ENCODE assay signal across 7 cellular contexts in the genomic region with DNA sequence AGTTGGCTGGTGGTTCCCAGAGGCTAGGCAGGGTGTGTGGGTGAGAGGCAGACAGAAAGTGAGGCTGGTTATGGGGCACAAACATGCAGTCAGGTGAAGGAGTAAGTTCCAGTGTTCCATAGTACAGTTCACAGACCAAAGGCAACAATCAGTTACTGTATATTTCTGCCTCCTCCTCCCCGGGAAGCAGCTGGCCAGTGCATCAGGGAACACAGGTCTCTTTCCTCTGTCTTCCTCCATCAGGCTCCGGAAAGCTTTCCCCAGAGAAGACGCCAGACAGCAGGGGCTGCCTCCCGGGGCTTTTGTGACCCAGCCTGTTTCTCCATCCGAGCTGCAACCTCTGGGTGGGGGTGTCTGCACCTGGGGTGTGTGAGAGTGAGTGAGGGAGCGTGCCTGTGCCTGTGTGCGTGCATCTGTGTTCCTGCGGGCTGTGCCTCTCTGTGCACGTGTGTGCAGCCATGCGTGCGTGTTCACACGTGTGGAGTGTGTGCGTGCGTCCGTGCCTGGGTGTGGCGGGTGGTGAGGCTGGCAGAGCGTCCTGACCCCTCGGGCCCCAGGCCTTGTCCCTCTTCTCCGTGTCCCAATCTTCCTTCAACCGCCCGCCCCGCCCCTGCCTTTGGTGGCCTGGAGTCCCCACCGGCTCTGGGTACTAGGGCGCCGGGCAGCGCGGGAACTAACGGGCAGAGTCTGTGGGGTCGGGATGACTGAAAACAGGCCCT.
A peak's percentile ranks its signal among the peaks of the same experiment; 100 is the strongest.
DNase-seq lines count a peak whose midpoint lies in the region; ATAC-seq and TF ChIP-seq lines count a peak whose summit lies in the region.
"Not testable (repeated sequence)": the region's sequence is repeated elsewhere in the genome, so short reads cannot be mapped to it uniquely, and the experiment has no call there.

No MANE protein-coding gene starts in this region.

- not testable (repeated sequence) for H3K36me3 ChIP-seq in HEK293 (ENCODE audit: control insufficient read depth in 2 of 2, insufficient read depth in 1 of 2, low read length in 2 of 2); hepatocyte (replicated peaks; ENCODE audit: insufficient read depth, low read depth); sigmoid colon

- TF ChIP-seq CTCF in HEK293 (tag by site-specific recombination; IDR thresholded peaks at IDR 0.05); brain (conservative IDR thresholded peaks at IDR 0.05); hepatocyte (IDR thresholded peaks at IDR 0.05; ENCODE audit: poor library complexity); sigmoid colon (IDR thresholded peaks at IDR 0.05): not testable (repeated sequence)

- intact Hi-C loops in sigmoid colon (cut with DNase I), result not testable (repeated sequence)

- TF ChIP-seq EP300 in sigmoid colon (IDR thresholded peaks at IDR 0.05), result not testable (repeated sequence)

- TF ChIP-seq POLR2A in sigmoid colon (IDR thresholded peaks at IDR 0.05), result not testable (repeated sequence)

- not testable (repeated sequence) for H3K9me3 Mint-ChIP-seq in brain

- peak overlapping the region in 3 of 5 experiments; percentile 50 to 62 (median 59) for H3K4me3 Mint-ChIP-seq in brain

- H3K27ac Mint-ChIP-seq in brain, result not testable (repeated sequence)

- H3K27me3 Mint-ChIP-seq in brain, result not testable (repeated sequence)

- not testable (repeated sequence) for H2AFZ ChIP-seq in hepatocyte

- 23% methylated on average over 28 of the region's 29 CpGs for WGBS in hepatocyte (ENCODE audit: low lambda C conversion rate, missing lambda C conversion rate)
- 2 to 4% methylated on average over 27 of the region's 29 CpGs for WGBS in sigmoid colon, 2 donors

- H3K4me1 ChIP-seq in HEK293 (ENCODE audit: control insufficient read depth, insufficient read depth, low read length); hepatocyte (ENCODE audit: insufficient read depth); sigmoid colon: not testable (repeated sequence)

- POLR2A ChIA-PET in HEK293 (lab: Yijun Ruan, JAX), result not testable (repeated sequence)

- not testable (repeated sequence) for H3K9me3 ChIP-seq in HEK293 (ENCODE audit: control insufficient read depth, insufficient read depth, low read depth, low read length); hepatocyte (ENCODE audit: low read depth); sigmoid colon

- not testable (repeated sequence) for H3K4me1 Mint-ChIP-seq in brain

- not testable (repeated sequence) for H3K79me2 ChIP-seq in hepatocyte

- peak; percentile 13 to 17 for DNase-seq in activated CD4-positive, alpha-beta T cell treated with anti-CD3 and anti-CD28 coated beads for 4 hours
- DNase-seq in hepatocyte (ENCODE audit: low spot score); sigmoid colon: not testable (repeated sequence)

- H3K27me3 ChIP-seq in hepatocyte, sigmoid colon: not testable (repeated sequence)

- CTCF ChIA-PET in HEK293 (lab: Yijun Ruan, JAX), result not testable (repeated sequence)

- H3K4me2 ChIP-seq in hepatocyte, result peak overlapping the region; percentile 75

- H3K36me3 Mint-ChIP-seq in brain, result not testable (repeated sequence)

- ATAC-seq in GM18861 (IDR thresholded peaks at IDR 0.05; ENCODE audit: unreplicated experiment), result peak; percentile 25
- ATAC-seq in HG03469 (IDR thresholded peaks at IDR 0.05; ENCODE audit: unreplicated experiment), result peak; percentile 18

- H3K9me2 ChIP-seq in hepatocyte (replicated peaks; ENCODE audit: insufficient read depth), result not testable (repeated sequence)

- not testable (repeated sequence) for H3K27ac ChIP-seq in HEK293 (ENCODE audit: extremely low read depth, low read depth, low read length); hepatocyte; sigmoid colon

- H3K4me3 ChIP-seq in HEK293 (ENCODE audit: low read depth, low read length) (peak overlapping the region; percentile 30), sigmoid colon (peak overlapping the region in 3 of 4 donors; percentile 32 to 44 (median 40))
- not testable (repeated sequence) for H3K4me3 ChIP-seq in hepatocyte

- not testable (repeated sequence) for H4K20me1 ChIP-seq in hepatocyte (ENCODE audit: insufficient read depth, poor library complexity, severe bottlenecking)

TF ChIP-seq in HEK293, 187 proteins besides CTCF, POLR2A, EP300 and RAD21:
- TF ChIP-seq, protein P1, sequence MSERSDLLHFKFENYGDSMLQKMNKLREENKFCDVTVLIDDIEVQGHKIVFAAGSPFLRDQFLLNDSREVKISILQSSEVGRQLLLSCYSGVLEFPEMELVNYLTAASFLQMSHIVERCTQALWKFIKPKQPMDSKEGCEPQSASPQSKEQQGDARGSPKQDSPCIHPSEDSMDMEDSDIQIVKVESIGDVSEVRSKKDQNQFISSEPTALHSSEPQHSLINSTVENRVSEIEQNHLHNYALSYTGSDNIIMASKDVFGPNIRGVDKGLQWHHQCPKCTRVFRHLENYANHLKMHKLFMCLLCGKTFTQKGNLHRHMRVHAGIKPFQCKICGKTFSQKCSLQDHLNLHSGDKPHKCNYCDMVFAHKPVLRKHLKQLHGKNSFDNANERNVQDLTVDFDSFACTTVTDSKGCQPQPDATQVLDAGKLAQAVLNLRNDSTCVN (tag by site-specific recombination; optimal IDR thresholded peaks at IDR 0.05), result peak; percentile 68
- TF ChIP-seq ZNF335 (tag by site-specific recombination; conservative IDR thresholded peaks at IDR 0.05), result 0 out of 2 replicates have a peak, but pooled peaks have one; percentile 21
